In genomic region chr3:154059798-154060197, GRCh38 we compare ENCODE assay signal across 14 cellular contexts.
A peak's percentile ranks its signal among the peaks of the same experiment; 100 is the strongest.
DNase-seq lines count a peak whose midpoint lies in the region; ATAC-seq and TF ChIP-seq lines count a peak whose summit lies in the region.
"Had no signal": no experiment of that assay in that cellular context is flagged by ENCODE, and none has a peak within 500 bp of the region (broad histone marks: within the 10 kb centered on the region; RNA-seq: fewer than 3 reads in every experiment).

No MANE protein-coding gene starts in this region.

- TF ChIP-seq CTCF in C4-2B (conservative IDR thresholded peaks at IDR 0.05), result no peak
- TF ChIP-seq CTCF in VCaP (conservative IDR thresholded peaks at IDR 0.05), result no peak
- TF ChIP-seq CTCF in gastroesophageal sphincter (IDR thresholded peaks at IDR 0.05), result no peak
- no peak for TF ChIP-seq CTCF in progenitor cell of endocrine pancreas (IDR thresholded peaks at IDR 0.05; ENCODE audit: unreplicated experiment)
- no peak for TF ChIP-seq CTCF in glutamatergic neuron (IDR thresholded peaks at IDR 0.05; ENCODE audit: partially characterized antibody, unreplicated experiment)

- peaks cover 0 to 31% (median 4%) of the 10 kb centered on the region in 3 donors for H3K4me1 ChIP-seq in gastroesophageal sphincter

- TF ChIP-seq EP300 in gastroesophageal sphincter (IDR thresholded peaks at IDR 0.05), result no peak

- 19 to 26% methylated on average over 6 of the region's 6 CpGs for WGBS in gastroesophageal sphincter (ENCODE audit: low coverage in 1 of 2), 2 donors

- no peak overlapping the region for H3K4me3 ChIP-seq in gastroesophageal sphincter

- DNase-seq in progenitor cell of endocrine pancreas (ENCODE audit: low spot score, unreplicated experiment) (no peak), NCI-H2081 (lab: John Stamatoyannopoulos, UW) (no peak), glutamatergic neuron (no peak)
- DNase-seq: activated T-cell treated with anti-CD3 and anti-CD28 coated beads, Interleukin-2, amount 50 U/mL, for 24 hours; EL; kidney glomerular epithelial cell; NCI-H1092; WERI-Rb-1 had no signal

- H3K9me3 ChIP-seq in gastroesophageal sphincter, result no peaks in the 10 kb centered on the region

- H3K4me1 Mint-ChIP-seq in progenitor cell of endocrine pancreas (ENCODE audit: low read depth) (peaks cover 15% of the 10 kb centered on the region), glutamatergic neuron (ENCODE audit: low read depth, unreplicated experiment) (no peaks in the 10 kb centered on the region)
- H3K4me1 Mint-ChIP-seq: B cell had no signal

- H3K27ac ChIP-seq in C4-2B (peak overlapping the region; percentile 69), VCaP (peak overlapping the region; percentile 93), gastroesophageal sphincter (peak overlapping the region; percentile 80 to 91 (median 86))
- H3K27ac ChIP-seq: WERI-Rb-1 had no signal

- H3K27ac Mint-ChIP-seq in progenitor cell of endocrine pancreas (peak overlapping the region; percentile 62), glutamatergic neuron (ENCODE audit: unreplicated experiment) (no peak overlapping the region)
- H3K27ac Mint-ChIP-seq: activated T-cell treated with anti-CD3 and anti-CD28 coated beads, Interleukin-2, amount 50 U/mL, for 24 hours; B cell had no signal

- H3K36me3 Mint-ChIP-seq in progenitor cell of endocrine pancreas (ENCODE audit: insufficient read depth), result no peaks in the 10 kb centered on the region
- no peaks in the 10 kb centered on the region for H3K36me3 Mint-ChIP-seq in glutamatergic neuron (ENCODE audit: unreplicated experiment)

- H3K27me3 Mint-ChIP-seq in progenitor cell of endocrine pancreas, result no peaks in the 10 kb centered on the region
- H3K27me3 Mint-ChIP-seq in glutamatergic neuron (ENCODE audit: unreplicated experiment), result no peaks in the 10 kb centered on the region
- H3K27me3 Mint-ChIP-seq: activated T-cell treated with anti-CD3 and anti-CD28 coated beads, Interleukin-2, amount 50 U/mL, for 24 hours; B cell had no signal

- no peaks in the 10 kb centered on the region for H3K9me3 Mint-ChIP-seq in progenitor cell of endocrine pancreas (ENCODE audit: low read depth)
- no peaks in the 10 kb centered on the region for H3K9me3 Mint-ChIP-seq in glutamatergic neuron (ENCODE audit: unreplicated experiment)
- H3K9me3 Mint-ChIP-seq: activated T-cell treated with anti-CD3 and anti-CD28 coated beads, Interleukin-2, amount 50 U/mL, for 24 hours had no signal

- H3K4me3 Mint-ChIP-seq in progenitor cell of endocrine pancreas (ENCODE audit: low read depth) (no peak overlapping the region), glutamatergic neuron (ENCODE audit: unreplicated experiment) (no peak overlapping the region)
- H3K4me3 Mint-ChIP-seq: activated T-cell treated with anti-CD3 and anti-CD28 coated beads, Interleukin-2, amount 50 U/mL, for 24 hours; B cell had no signal

- H3K27me3 ChIP-seq in gastroesophageal sphincter, result no peaks in the 10 kb centered on the region

- H3K36me3 ChIP-seq in gastroesophageal sphincter, result no peaks in the 10 kb centered on the region
- H3K36me3 ChIP-seq: WERI-Rb-1 had no signal

- TF ChIP-seq POLR2A in gastroesophageal sphincter (IDR thresholded peaks at IDR 0.05), result no peak

- ATAC-seq in gastroesophageal sphincter (no peak), HG02981 (IDR thresholded peaks at IDR 0.05; ENCODE audit: unreplicated experiment) (no peak), GM21786 (IDR thresholded peaks at IDR 0.05; ENCODE audit: unreplicated experiment) (no peak)
